1 cellular context compared by ENCODE assay signal in the genomic region with DNA sequence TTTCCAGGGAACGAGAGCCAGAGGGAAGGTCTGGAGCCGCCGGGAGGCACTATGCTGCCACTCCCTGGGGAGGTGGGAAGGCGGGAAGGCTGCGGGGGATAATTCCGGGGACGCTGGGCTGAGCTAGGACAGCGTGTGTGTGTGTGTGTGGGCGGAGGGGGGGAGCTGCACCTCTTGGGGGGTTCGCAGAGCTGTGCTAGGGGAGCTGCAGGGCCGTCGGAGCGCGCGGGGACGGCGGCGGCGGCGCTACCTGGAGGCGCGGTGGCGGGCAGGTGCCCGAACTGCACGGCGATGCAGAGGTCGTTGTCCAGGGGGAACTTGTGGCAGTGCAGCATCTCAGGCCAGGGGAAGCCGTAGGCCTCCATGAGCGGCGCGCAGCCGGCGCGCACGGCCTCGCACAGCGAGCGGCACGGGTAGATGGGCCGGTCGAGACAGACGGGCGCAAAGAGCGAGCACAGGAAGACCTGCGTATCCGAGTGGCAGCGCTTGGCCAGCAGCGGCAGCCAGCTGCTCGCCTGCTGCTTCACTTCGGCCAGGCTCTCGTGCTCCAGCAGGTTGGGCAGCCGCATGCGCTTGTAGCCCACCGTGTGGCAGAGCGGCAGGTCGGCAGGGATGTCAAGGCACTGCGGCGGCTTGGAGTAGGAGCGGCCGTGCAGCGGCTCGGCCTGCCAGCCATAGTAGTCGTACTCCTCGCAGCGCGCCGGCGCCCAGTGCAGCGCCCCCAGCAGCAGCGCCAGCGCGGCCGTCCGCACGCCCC.
A peak's percentile ranks its signal among the peaks of the same experiment; 100 is the strongest.
TF ChIP-seq lines count a peak whose summit lies in the region.

No MANE protein-coding gene starts in this region.

TF ChIP-seq in WTC11, 78 proteins besides CTCF, POLR2A, EP300 and RAD21 (continued from another document and continues in another):
- TF ChIP-seq PRDM15 (CRISPR knock-in tag; IDR thresholded peaks at IDR 0.05) (no peak), GRHL2 (CRISPR knock-in tag; IDR thresholded peaks at IDR 0.05; ENCODE audit: insufficient replicate concordance, severe bottlenecking) (no peak), NR1H2 (CRISPR knock-in tag; IDR thresholded peaks at IDR 0.05) (no peak), MYBL2 (CRISPR knock-in tag; IDR thresholded peaks at IDR 0.05) (0 out of 2 replicates have a peak, but pooled peaks have one; percentile 22), CBFB (CRISPR knock-in tag; IDR thresholded peaks at IDR 0.05; ENCODE audit: low read depth) (0 out of 2 replicates have a peak, but pooled peaks have one; percentile 48), ZNF671 (CRISPR knock-in tag; IDR thresholded peaks at IDR 0.05) (no peak), HMGA2 (CRISPR knock-in tag; IDR thresholded peaks at IDR 0.05) (no peak), ZNF138 (CRISPR knock-in tag; conservative IDR thresholded peaks at IDR 0.05) (0 out of 2 replicates have a peak, but pooled peaks have one; percentile 57), ZNF396 (CRISPR knock-in tag; IDR thresholded peaks at IDR 0.05; ENCODE audit: borderline replicate concordance) (no peak), STAT6 (CRISPR knock-in tag; conservative IDR thresholded peaks at IDR 0.05; ENCODE audit: low read depth) (0 out of 2 replicates have a peak, but pooled peaks have one; percentile 19), NFYB (CRISPR knock-in tag; conservative IDR thresholded peaks at IDR 0.05; ENCODE audit: low read depth) (no peak), NR3C1 (CRISPR knock-in tag; conservative IDR thresholded peaks at IDR 0.05; ENCODE audit: low read depth) (0 out of 2 replicates have a peak, but pooled peaks have one; percentile 44), RELA (CRISPR knock-in tag; IDR thresholded peaks at IDR 0.05; ENCODE audit: borderline replicate concordance) (peak; percentile 49; the same call in 1 of the 2 replicates), JUN (CRISPR knock-in tag; IDR thresholded peaks at IDR 0.05) (peak; percentile 26; the same call in 1 of the 2 replicates), ETV6 (CRISPR knock-in tag; IDR thresholded peaks at IDR 0.05) (peak; percentile 21; the same call in 1 of the 2 replicates), ZNF416 (CRISPR knock-in tag; IDR thresholded peaks at IDR 0.05) (no peak), SP1 (CRISPR knock-in tag; conservative IDR thresholded peaks at IDR 0.05) (no peak), HMGXB4 (CRISPR knock-in tag; IDR thresholded peaks at IDR 0.05) (peak; percentile 48; the same call in 1 of the 2 replicates), FOXP4 (CRISPR knock-in tag; IDR thresholded peaks at IDR 0.05) (peak; percentile 53; the same call in 1 of the 2 replicates)
- TF ChIP-seq, protein P1, sequence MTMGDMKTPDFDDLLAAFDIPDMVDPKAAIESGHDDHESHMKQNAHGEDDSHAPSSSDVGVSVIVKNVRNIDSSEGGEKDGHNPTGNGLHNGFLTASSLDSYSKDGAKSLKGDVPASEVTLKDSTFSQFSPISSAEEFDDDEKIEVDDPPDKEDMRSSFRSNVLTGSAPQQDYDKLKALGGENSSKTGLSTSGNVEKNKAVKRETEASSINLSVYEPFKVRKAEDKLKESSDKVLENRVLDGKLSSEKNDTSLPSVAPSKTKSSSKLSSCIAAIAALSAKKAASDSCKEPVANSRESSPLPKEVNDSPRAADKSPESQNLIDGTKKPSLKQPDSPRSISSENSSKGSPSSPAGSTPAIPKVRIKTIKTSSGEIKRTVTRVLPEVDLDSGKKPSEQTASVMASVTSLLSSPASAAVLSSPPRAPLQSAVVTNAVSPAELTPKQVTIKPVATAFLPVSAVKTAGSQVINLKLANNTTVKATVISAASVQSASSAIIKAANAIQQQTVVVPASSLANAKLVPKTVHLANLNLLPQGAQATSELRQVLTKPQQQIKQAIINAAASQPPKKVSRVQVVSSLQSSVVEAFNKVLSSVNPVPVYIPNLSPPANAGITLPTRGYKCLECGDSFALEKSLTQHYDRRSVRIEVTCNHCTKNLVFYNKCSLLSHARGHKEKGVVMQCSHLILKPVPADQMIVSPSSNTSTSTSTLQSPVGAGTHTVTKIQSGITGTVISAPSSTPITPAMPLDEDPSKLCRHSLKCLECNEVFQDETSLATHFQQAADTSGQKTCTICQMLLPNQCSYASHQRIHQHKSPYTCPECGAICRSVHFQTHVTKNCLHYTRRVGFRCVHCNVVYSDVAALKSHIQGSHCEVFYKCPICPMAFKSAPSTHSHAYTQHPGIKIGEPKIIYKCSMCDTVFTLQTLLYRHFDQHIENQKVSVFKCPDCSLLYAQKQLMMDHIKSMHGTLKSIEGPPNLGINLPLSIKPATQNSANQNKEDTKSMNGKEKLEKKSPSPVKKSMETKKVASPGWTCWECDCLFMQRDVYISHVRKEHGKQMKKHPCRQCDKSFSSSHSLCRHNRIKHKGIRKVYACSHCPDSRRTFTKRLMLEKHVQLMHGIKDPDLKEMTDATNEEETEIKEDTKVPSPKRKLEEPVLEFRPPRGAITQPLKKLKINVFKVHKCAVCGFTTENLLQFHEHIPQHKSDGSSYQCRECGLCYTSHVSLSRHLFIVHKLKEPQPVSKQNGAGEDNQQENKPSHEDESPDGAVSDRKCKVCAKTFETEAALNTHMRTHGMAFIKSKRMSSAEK (CRISPR knock-in tag; IDR thresholded peaks at IDR 0.05; ENCODE audit: borderline replicate concordance), result no peak
- TF ChIP-seq, protein P2, sequence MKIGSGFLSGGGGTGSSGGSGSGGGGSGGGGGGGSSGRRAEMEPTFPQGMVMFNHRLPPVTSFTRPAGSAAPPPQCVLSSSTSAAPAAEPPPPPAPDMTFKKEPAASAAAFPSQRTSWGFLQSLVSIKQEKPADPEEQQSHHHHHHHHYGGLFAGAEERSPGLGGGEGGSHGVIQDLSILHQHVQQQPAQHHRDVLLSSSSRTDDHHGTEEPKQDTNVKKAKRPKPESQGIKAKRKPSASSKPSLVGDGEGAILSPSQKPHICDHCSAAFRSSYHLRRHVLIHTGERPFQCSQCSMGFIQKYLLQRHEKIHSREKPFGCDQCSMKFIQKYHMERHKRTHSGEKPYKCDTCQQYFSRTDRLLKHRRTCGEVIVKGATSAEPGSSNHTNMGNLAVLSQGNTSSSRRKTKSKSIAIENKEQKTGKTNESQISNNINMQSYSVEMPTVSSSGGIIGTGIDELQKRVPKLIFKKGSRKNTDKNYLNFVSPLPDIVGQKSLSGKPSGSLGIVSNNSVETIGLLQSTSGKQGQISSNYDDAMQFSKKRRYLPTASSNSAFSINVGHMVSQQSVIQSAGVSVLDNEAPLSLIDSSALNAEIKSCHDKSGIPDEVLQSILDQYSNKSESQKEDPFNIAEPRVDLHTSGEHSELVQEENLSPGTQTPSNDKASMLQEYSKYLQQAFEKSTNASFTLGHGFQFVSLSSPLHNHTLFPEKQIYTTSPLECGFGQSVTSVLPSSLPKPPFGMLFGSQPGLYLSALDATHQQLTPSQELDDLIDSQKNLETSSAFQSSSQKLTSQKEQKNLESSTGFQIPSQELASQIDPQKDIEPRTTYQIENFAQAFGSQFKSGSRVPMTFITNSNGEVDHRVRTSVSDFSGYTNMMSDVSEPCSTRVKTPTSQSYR (CRISPR knock-in tag; IDR thresholded peaks at IDR 0.05), result 0 out of 2 replicates have a peak, but pooled peaks have one; percentile 35
- TF ChIP-seq, protein P3, sequence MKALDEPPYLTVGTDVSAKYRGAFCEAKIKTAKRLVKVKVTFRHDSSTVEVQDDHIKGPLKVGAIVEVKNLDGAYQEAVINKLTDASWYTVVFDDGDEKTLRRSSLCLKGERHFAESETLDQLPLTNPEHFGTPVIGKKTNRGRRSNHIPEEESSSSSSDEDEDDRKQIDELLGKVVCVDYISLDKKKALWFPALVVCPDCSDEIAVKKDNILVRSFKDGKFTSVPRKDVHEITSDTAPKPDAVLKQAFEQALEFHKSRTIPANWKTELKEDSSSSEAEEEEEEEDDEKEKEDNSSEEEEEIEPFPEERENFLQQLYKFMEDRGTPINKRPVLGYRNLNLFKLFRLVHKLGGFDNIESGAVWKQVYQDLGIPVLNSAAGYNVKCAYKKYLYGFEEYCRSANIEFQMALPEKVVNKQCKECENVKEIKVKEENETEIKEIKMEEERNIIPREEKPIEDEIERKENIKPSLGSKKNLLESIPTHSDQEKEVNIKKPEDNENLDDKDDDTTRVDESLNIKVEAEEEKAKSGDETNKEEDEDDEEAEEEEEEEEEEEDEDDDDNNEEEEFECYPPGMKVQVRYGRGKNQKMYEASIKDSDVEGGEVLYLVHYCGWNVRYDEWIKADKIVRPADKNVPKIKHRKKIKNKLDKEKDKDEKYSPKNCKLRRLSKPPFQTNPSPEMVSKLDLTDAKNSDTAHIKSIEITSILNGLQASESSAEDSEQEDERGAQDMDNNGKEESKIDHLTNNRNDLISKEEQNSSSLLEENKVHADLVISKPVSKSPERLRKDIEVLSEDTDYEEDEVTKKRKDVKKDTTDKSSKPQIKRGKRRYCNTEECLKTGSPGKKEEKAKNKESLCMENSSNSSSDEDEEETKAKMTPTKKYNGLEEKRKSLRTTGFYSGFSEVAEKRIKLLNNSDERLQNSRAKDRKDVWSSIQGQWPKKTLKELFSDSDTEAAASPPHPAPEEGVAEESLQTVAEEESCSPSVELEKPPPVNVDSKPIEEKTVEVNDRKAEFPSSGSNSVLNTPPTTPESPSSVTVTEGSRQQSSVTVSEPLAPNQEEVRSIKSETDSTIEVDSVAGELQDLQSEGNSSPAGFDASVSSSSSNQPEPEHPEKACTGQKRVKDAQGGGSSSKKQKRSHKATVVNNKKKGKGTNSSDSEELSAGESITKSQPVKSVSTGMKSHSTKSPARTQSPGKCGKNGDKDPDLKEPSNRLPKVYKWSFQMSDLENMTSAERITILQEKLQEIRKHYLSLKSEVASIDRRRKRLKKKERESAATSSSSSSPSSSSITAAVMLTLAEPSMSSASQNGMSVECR (CRISPR knock-in tag; IDR thresholded peaks at IDR 0.05; ENCODE audit: borderline replicate concordance), result peak; percentile 84
